10 cellular contexts compared by ENCODE assay signal in genomic region chr1:1600861-1601563, GRCh38. TPM values are rescaled to one million over a fixed set of nuclear protein-coding genes. Genes with fewer than 3 reads are reported as not detected.
DNase-seq lines count a peak whose midpoint lies in the region; ATAC-seq and TF ChIP-seq lines count a peak whose summit lies in the region.
"Had no signal": no experiment of that assay in that cellular context is flagged by ENCODE, and none has a peak within 500 bp of the region (broad histone marks: within the 10 kb centered on the region; RNA-seq: fewer than 3 reads in every experiment).

No MANE protein-coding gene starts in this region.

- TF ChIP-seq EP300 in upper lobe of left lung (IDR thresholded peaks at IDR 0.05): no peak

- H3K9me3 ChIP-seq in iPS-18c (ENCODE audit: control insufficient read depth, insufficient read depth, low read length) (no peaks in the 10 kb centered on the region), upper lobe of left lung (no peaks in the 10 kb centered on the region)

- H3K4me1 Mint-ChIP-seq in natural killer cell: peaks cover 0 to 7% of the 10 kb centered on the region in 2 donors
- H3K4me1 Mint-ChIP-seq in natural killer cell treated with Interleukin-12 subunit alpha and Interleukin-12 subunit beta and Interleukin-15 and Interleukin-18, amount 100 ng/mL, for 72 hours (ENCODE audit: low read depth in 2 of 2): peaks cover 0 to 4% of the 10 kb centered on the region in 2 donors
- H3K4me1 Mint-ChIP-seq in activated CD4-positive, alpha-beta memory T cell treated with anti-CD3 and anti-CD28 coated beads, Interleukin-2, amount 10 ng/mL, durations not matched to agents 7 days and 5 days: peaks cover 9% of the 10 kb centered on the region

- H3K27ac Mint-ChIP-seq in natural killer cell: no peak overlapping the region
- H3K27ac Mint-ChIP-seq in natural killer cell treated with Interleukin-12 subunit alpha and Interleukin-12 subunit beta and Interleukin-15 and Interleukin-18, amount 100 ng/mL, for 72 hours: no peak overlapping the region
- H3K27ac Mint-ChIP-seq in activated CD4-positive, alpha-beta memory T cell treated with anti-CD3 and anti-CD28 coated beads, Interleukin-2, amount 10 ng/mL, durations not matched to agents 7 days and 5 days: no peak overlapping the region

- peaks cover 0 to 4% (median 1%) of the 10 kb centered on the region in 4 donors for H3K27me3 ChIP-seq in upper lobe of left lung

- no peaks in the 10 kb centered on the region for H3K36me3 Mint-ChIP-seq in natural killer cell
- H3K36me3 Mint-ChIP-seq in natural killer cell treated with Interleukin-12 subunit alpha and Interleukin-12 subunit beta and Interleukin-15 and Interleukin-18, amount 100 ng/mL, for 72 hours: no peaks in the 10 kb centered on the region
- no peaks in the 10 kb centered on the region for H3K36me3 Mint-ChIP-seq in activated CD4-positive, alpha-beta memory T cell treated with anti-CD3 and anti-CD28 coated beads, Interleukin-2, amount 10 ng/mL, durations not matched to agents 7 days and 5 days (ENCODE audit: low read depth)

- H3K27me3 Mint-ChIP-seq in natural killer cell (ENCODE audit: low read depth in 2 of 2): peaks cover 0 to 6% of the 10 kb centered on the region in 2 donors
- no peaks in the 10 kb centered on the region for H3K27me3 Mint-ChIP-seq in natural killer cell treated with Interleukin-12 subunit alpha and Interleukin-12 subunit beta and Interleukin-15 and Interleukin-18, amount 100 ng/mL, for 72 hours
- H3K27me3 Mint-ChIP-seq in activated CD4-positive, alpha-beta memory T cell treated with anti-CD3 and anti-CD28 coated beads, Interleukin-2, amount 10 ng/mL, durations not matched to agents 7 days and 5 days: peaks cover 9% of the 10 kb centered on the region

- POLR2A ChIA-PET in activated CD4-positive, alpha-beta memory T cell treated with anti-CD3 and anti-CD28 coated beads, Interleukin-2, amount 10 ng/mL, durations not matched to agents 7 days and 5 days (lab: Charles Lee): interaction anchor here (1.4 kb wide), 1 partner anchor 13 kb away, joined by 9 read pairs; no protein-coding TSS in a partner anchor

- H3K9me3 Mint-ChIP-seq in natural killer cell: no peaks in the 10 kb centered on the region
- H3K9me3 Mint-ChIP-seq in natural killer cell treated with Interleukin-12 subunit alpha and Interleukin-12 subunit beta and Interleukin-15 and Interleukin-18, amount 100 ng/mL, for 72 hours: no peaks in the 10 kb centered on the region
- no peaks in the 10 kb centered on the region for H3K9me3 Mint-ChIP-seq in activated CD4-positive, alpha-beta memory T cell treated with anti-CD3 and anti-CD28 coated beads, Interleukin-2, amount 10 ng/mL, durations not matched to agents 7 days and 5 days

- peak overlapping the region; percentile 68 for H3K4me3 Mint-ChIP-seq in natural killer cell
- H3K4me3 Mint-ChIP-seq in natural killer cell treated with Interleukin-12 subunit alpha and Interleukin-12 subunit beta and Interleukin-15 and Interleukin-18, amount 100 ng/mL, for 72 hours: no peak overlapping the region
- H3K4me3 Mint-ChIP-seq in activated CD4-positive, alpha-beta memory T cell treated with anti-CD3 and anti-CD28 coated beads, Interleukin-2, amount 10 ng/mL, durations not matched to agents 7 days and 5 days: peak overlapping the region; percentile 44

- no peak for TF ChIP-seq CTCF in natural killer cell (IDR thresholded peaks at IDR 0.05)
- no peak for TF ChIP-seq CTCF in upper lobe of left lung (IDR thresholded peaks at IDR 0.05)

- ATAC-seq in natural killer cell (no peak), upper lobe of left lung (ENCODE audit: low FRiP score in 2 of 2) (no peak), GM18907 (IDR thresholded peaks at IDR 0.05; ENCODE audit: unreplicated experiment) (no peak)
- no peak for ATAC-seq in natural killer cell treated with Interleukin-12 subunit alpha and Interleukin-12 subunit beta and Interleukin-15 and Interleukin-18, amount 100 ng/mL, for 72 hours

- intact Hi-C loops in natural killer cell (cut with micrococcal nuclease): no loop called here

- peaks cover 12 to 25% (median 19%) of the 10 kb centered on the region in 4 donors for H3K4me1 ChIP-seq in upper lobe of left lung

- DNase-seq in natural killer cell: no peak
- DNase-seq in natural killer cell treated with Interleukin-12 subunit alpha and Interleukin-12 subunit beta and Interleukin-15 and Interleukin-18, amount 100 ng/mL, for 72 hours (ENCODE audit: low spot score): no peak
- DNase-seq in activated CD4-positive, alpha-beta memory T cell treated with anti-CD3 and anti-CD28 coated beads, Interleukin-2, amount 10 ng/mL, durations not matched to agents 7 days and 5 days: no peak
- peak in 1 of 2 donors; percentile 70 for DNase-seq in upper lobe of left lung
- DNase-seq in NCI-H2107 (lab: John Stamatoyannopoulos, UW): no peak
- DNase-seq in NK-92 (lab: John Stamatoyannopoulos, UW; ENCODE audit: unreplicated experiment): no peak
- DNase-seq: KG1 had no signal

- 77% methylated on average over 17 of the region's 22 CpGs; no CpG with 5 or more reads in 1 of the 2 donors for WGBS in upper lobe of left lung, 2 donors

- H3K36me3 ChIP-seq in upper lobe of left lung: no peaks in the 10 kb centered on the region

- CTCF ChIA-PET in activated CD4-positive, alpha-beta memory T cell treated with anti-CD3 and anti-CD28 coated beads, Interleukin-2, amount 10 ng/mL, durations not matched to agents 7 days and 5 days (lab: Charles Lee): interaction anchor here (1.4 kb wide), 1 partner anchor 13 kb away, joined by 3 read pairs; no protein-coding TSS in a partner anchor

- H3K4me3 ChIP-seq in iPS-18c (ENCODE audit: insufficient read depth, low read depth, low read length) (peak overlapping the region; percentile 62; the same call in 1 of the 2 replicates), upper lobe of left lung (peak overlapping the region in 3 of 4 donors; percentile 54 to 58 (median 56))

- no peak overlapping the region for H3K27ac ChIP-seq in upper lobe of left lung
- H3K27ac ChIP-seq: SK-N-MC had no signal

- no peak for TF ChIP-seq POLR2A in upper lobe of left lung (IDR thresholded peaks at IDR 0.05)

RNA-seq across cellular contexts. Expression of gene FNDC10, which starts 1.1 kb away (rescaled TPM):
- total RNA-seq in natural killer cell (1 to 10 TPM; 2.8 to 3.2 (median 3.0) TPM), upper lobe of left lung (10 to 100 TPM in 4 of 6 donors, 1 to 10 TPM in 2; 8.7 to 21.0 (median 12.4) TPM)
- 1 to 10 TPM in 1 of 2 donors, under 1 TPM in 1; 0.81 to 2.4 TPM for total RNA-seq in natural killer cell treated with Interleukin-12 subunit alpha and Interleukin-12 subunit beta and Interleukin-15 and Interleukin-18, amount 100 ng/mL, for 72 hours
- 1 to 10 TPM; 2.6 to 2.7 TPM for total RNA-seq in activated CD4-positive, alpha-beta memory T cell treated with anti-CD3 and anti-CD28 coated beads, Interleukin-2, amount 10 ng/mL, durations not matched to agents 7 days and 5 days

RNA-seq across cellular contexts. Expression of gene MIB2, which starts 14.3 kb away (rescaled TPM):
- total RNA-seq in natural killer cell (10 to 100 TPM; 44.9 to 54.1 (median 46.0) TPM), upper lobe of left lung (100 to 1,000 TPM in 3 of 6 donors, 10 to 100 TPM in 3; 52.7 to 284 (median 84.7) TPM)
- total RNA-seq in natural killer cell treated with Interleukin-12 subunit alpha and Interleukin-12 subunit beta and Interleukin-15 and Interleukin-18, amount 100 ng/mL, for 72 hours: 10 to 100 TPM; 29.3 to 43.5 TPM
- total RNA-seq in activated CD4-positive, alpha-beta memory T cell treated with anti-CD3 and anti-CD28 coated beads, Interleukin-2, amount 10 ng/mL, durations not matched to agents 7 days and 5 days: 10 to 100 TPM; 37.2 to 37.5 TPM

RNA-seq across cellular contexts. Expression of gene SSU72, which starts 26.3 kb away (rescaled TPM):
- 100 to 1,000 TPM in 1 of 3 donors, 10 to 100 TPM in 2; 87.5 to 107 (median 93.9) TPM for total RNA-seq in natural killer cell
- total RNA-seq in natural killer cell treated with Interleukin-12 subunit alpha and Interleukin-12 subunit beta and Interleukin-15 and Interleukin-18, amount 100 ng/mL, for 72 hours: 100 to 1,000 TPM in 1 of 2 donors, 10 to 100 TPM in 1; 97.6 to 146 TPM
- 100 to 1,000 TPM; 111 to 113 TPM for total RNA-seq in activated CD4-positive, alpha-beta memory T cell treated with anti-CD3 and anti-CD28 coated beads, Interleukin-2, amount 10 ng/mL, durations not matched to agents 7 days and 5 days
- 100 to 1,000 TPM; 122 to 174 (median 146) TPM for total RNA-seq in upper lobe of left lung

RNA-seq across cellular contexts. Expression of gene MMP23B, which starts 31.0 kb away (rescaled TPM):
- 100 to 1,000 TPM in 2 of 3 donors, 10 to 100 TPM in 1; 82.9 to 130 (median 126) TPM for total RNA-seq in natural killer cell
- 1 to 10 TPM; 4.9 to 6.1 TPM for total RNA-seq in natural killer cell treated with Interleukin-12 subunit alpha and Interleukin-12 subunit beta and Interleukin-15 and Interleukin-18, amount 100 ng/mL, for 72 hours
- 1 to 10 TPM in 1 of 2 experiments, under 1 TPM in 1; 0.63 to 2.4 TPM for total RNA-seq in activated CD4-positive, alpha-beta memory T cell treated with anti-CD3 and anti-CD28 coated beads, Interleukin-2, amount 10 ng/mL, durations not matched to agents 7 days and 5 days
- 10 to 100 TPM in 5 of 6 donors, not detected in 1; 13.6 to 79.3 (median 33.0) TPM for total RNA-seq in upper lobe of left lung

RNA-seq across cellular contexts. Expression of gene CDK11B, which starts 57.8 kb away (rescaled TPM):
- 10 to 100 TPM; 49.6 to 65.9 (median 50.2) TPM for total RNA-seq in natural killer cell
- total RNA-seq in natural killer cell treated with Interleukin-12 subunit alpha and Interleukin-12 subunit beta and Interleukin-15 and Interleukin-18, amount 100 ng/mL, for 72 hours: 10 to 100 TPM; 37.2 to 51.7 TPM
- total RNA-seq in activated CD4-positive, alpha-beta memory T cell treated with anti-CD3 and anti-CD28 coated beads, Interleukin-2, amount 10 ng/mL, durations not matched to agents 7 days and 5 days: 10 to 100 TPM; 32.5 to 32.7 TPM
- 10 to 100 TPM; 20.8 to 55.5 (median 24.9) TPM for total RNA-seq in upper lobe of left lung
